In the genomic region with DNA sequence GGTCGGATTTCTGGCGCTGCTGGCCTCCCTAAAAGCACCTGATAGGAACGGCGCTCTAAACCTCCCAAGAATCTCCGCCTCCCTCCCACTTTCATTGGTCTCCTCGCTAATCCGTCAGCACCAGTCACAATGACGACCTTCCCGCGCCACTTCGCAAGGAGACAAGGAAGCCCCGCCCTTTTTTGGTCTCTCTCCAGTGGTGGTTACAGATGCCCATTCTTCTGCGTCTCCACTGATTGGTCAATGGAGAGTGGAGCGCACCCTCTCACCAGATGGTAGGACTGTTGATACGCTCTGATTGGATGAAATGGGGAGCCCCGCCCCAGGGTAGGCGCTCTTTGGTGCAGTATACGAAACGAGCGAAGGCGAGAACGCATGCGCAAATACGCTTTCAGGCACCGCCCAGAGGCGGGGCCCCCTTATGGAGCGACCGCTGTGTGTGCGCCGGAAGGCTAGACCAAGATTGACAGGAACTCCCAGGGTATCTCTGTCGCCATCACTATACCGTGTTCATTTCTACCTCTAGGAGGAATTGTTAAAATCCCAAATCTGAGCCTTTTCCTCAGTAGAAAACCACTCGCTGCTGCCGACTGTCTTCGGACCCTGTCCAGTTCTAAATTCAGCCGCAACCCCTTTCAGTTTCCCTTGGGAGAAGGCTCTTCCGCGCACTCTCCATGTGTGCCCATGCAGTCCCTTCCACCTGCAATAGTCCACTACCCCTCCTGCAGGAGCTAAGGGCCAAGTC, we compare ENCODE assay signal across 8 cellular contexts.
A peak's percentile ranks its signal among the peaks of the same experiment; 100 is the strongest.
DNase-seq lines count a peak whose midpoint lies in the region; ATAC-seq and TF ChIP-seq lines count a peak whose summit lies in the region.

No MANE protein-coding gene starts in this region.

- H3K9ac ChIP-seq in OCI-LY3 (ENCODE audit: low read length), result peak overlapping the region; percentile 97

- H3K27ac ChIP-seq in OCI-LY3 (ENCODE audit: low read length), result peak overlapping the region; percentile 93

- H3K27me3 ChIP-seq in OCI-LY3 (ENCODE audit: low read depth, low read length), result no peaks in the 10 kb centered on the region

- H2AFZ ChIP-seq in OCI-LY3 (ENCODE audit: low read depth, low read length), result no peak overlapping the region

- TF ChIP-seq CTCF in OCI-LY3 (IDR thresholded peaks at IDR 0.05; ENCODE audit: low read depth, low read length), result no peak

- peaks cover 18% of the 10 kb centered on the region for H3K4me1 ChIP-seq in OCI-LY3 (ENCODE audit: low read length)

- no peaks in the 10 kb centered on the region for H3K9me3 ChIP-seq in OCI-LY3 (ENCODE audit: insufficient read depth, low read length)

- H3K4me3 ChIP-seq in OCI-LY3 (ENCODE audit: low read length), result peak overlapping the region; percentile 80

- H3K4me2 ChIP-seq in OCI-LY3 (ENCODE audit: low read length), result peak overlapping the region; percentile 96

- peak; percentile 66 for ATAC-seq in GM21528 (IDR thresholded peaks at IDR 0.05; ENCODE audit: low FRiP score, unreplicated experiment)

- peaks cover 31% of the 10 kb centered on the region for H3K36me3 ChIP-seq in OCI-LY3 (replicated peaks; ENCODE audit: low read depth, low read length)

- H3K79me2 ChIP-seq in OCI-LY3 (ENCODE audit: low read length), result peaks cover 53% of the 10 kb centered on the region

- H4K20me1 ChIP-seq in OCI-LY3 (ENCODE audit: insufficient read depth, low read length), result peaks cover 28% of the 10 kb centered on the region

- DNase-seq in DMS 273 treated with DMSO at 0.1 percent for 48 hours (lab: John Stamatoyannopoulos, UW) (peak; percentile 100), HuH-7.5 (ENCODE audit: low spot score) (peak; percentile 98), activated T-cell treated with anti-CD3 and anti-CD28 coated beads for 24 hours (ENCODE audit: low read depth) (peak; percentile 99), epidermal melanocyte (ENCODE audit: insufficient read length, low spot score) (peak; percentile 98), midbrain (lab: John Stamatoyannopoulos, UW) (peak; percentile 100)
- peak; percentile 98 for DNase-seq in stimulated activated CD8-positive, alpha-beta memory T cell treated with anti-CD3 and anti-CD28 coated beads, Interleukin-15, amount 100 ng/mL, for 48 hours (ENCODE audit: low read depth in 2 of 2)

Comparison
In these comparisons a context has a peak if more than half of its experiments do, and no peak if none do; other contexts are left out.
1. Peak in every context shown above with its lines: DNase-seq, ATAC-seq, H3K4me3 ChIP-seq and H3K27ac ChIP-seq.